In the genomic region with DNA sequence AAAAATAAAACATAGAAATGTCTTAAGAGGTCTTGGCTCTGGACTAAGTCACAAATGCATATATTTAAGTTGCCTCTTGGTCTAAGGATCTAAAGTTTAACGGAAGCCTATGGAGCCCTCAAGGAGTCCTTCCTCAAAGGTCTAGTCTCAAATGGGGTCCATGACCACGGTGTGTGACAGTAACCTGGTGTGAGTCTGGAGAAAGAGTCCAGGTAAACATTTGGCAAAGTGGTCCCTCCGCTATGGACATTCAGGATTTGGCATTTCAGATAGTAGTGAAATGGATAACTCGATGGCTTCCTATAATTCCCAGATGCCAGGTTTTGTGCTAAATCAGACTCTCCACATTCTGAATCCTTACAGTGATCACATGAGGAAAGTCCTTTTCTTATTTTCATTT, we compare ENCODE assay signal across 1 cellular context.
TF ChIP-seq lines count a peak whose summit lies in the region.

No MANE protein-coding gene starts in this region.

TF ChIP-seq in HCT116, 20 proteins besides CTCF, POLR2A, EP300 and RAD21 (continued from another document):
- no peak for TF ChIP-seq REST (IDR thresholded peaks at IDR 0.05; ENCODE audit: low read depth)
- TF ChIP-seq ELF1 (IDR thresholded peaks at IDR 0.05; ENCODE audit: borderline replicate concordance, low read depth) = no peak
